23 cellular contexts compared by ENCODE assay signal in genomic region chr21:31257265-31257664, GRCh38.
"Had no signal": no experiment of that assay in that cellular context is flagged by ENCODE, and none has a peak within 500 bp of the region (broad histone marks: within the 10 kb centered on the region; RNA-seq: fewer than 3 reads in every experiment).

No MANE protein-coding gene starts in this region.

- H3K9me3 Mint-ChIP-seq: activated T-cell treated with anti-CD3 and anti-CD28 coated beads, Interleukin-2, amount 50 U/mL, for 24 hours; activated T-helper 1 cell treated with anti-CD3 and anti-CD28 coated beads, Interleukin-12 subunit alpha, Interleukin-12 subunit beta, Interleukin-2, Interleukin-4 antibody, amounts not matched to agents 30 ng/mL and 10 ng/mL and 1 ng/mL, durations not matched to agents 14 hours and 24 hours and 36 hours had no signal

- H3K27me3 Mint-ChIP-seq: activated naive CD8-positive, alpha-beta T cell; activated T-cell treated with anti-CD3 and anti-CD28 coated beads, Interleukin-2, amount 50 U/mL, for 24 hours; T-helper 17 cell had no signal

- H3K4me3 Mint-ChIP-seq: activated CD8-positive, alpha-beta memory T cell treated with anti-CD3 and anti-CD28 coated beads, Interleukin-2, amount 10 ng/mL, durations not matched to agents 7 days and 5 days; activated naive CD8-positive, alpha-beta T cell; activated T-cell treated with anti-CD3 and anti-CD28 coated beads, Interleukin-2, amount 50 U/mL, for 24 hours; activated T-helper 1 cell treated with anti-CD3 and anti-CD28 coated beads, Interleukin-12 subunit alpha, Interleukin-12 subunit beta, Interleukin-2, Interleukin-4 antibody, amounts not matched to agents 30 ng/mL and 10 ng/mL and 1 ng/mL, durations not matched to agents 14 hours and 24 hours and 36 hours; T-helper 17 cell; WTC11 had no signal

- ATAC-seq: activated CD8-positive, alpha-beta memory T cell treated with anti-CD3 and anti-CD28 coated beads, Interleukin-2, amount 10 ng/mL, durations not matched to agents 7 days and 5 days; PC-3; T-helper 17 cell had no signal

- DNase-seq: activated CD4-positive, alpha-beta T cell treated with anti-CD3 and anti-CD28 coated beads for 48 hours; activated CD4-positive, alpha-beta T cell treated with anti-CD3 and anti-CD28 coated beads, Interleukin-2, amount 50 U/mL, for 48 hours; activated CD4-positive, CD25-positive, alpha-beta regulatory T cell treated with anti-CD3 and anti-CD28 coated beads, Interleukin-2, amount 50 U/mL, for 72 hours; activated CD8-positive, alpha-beta memory T cell treated with anti-CD3 and anti-CD28 coated beads, Interleukin-2, amount 10 ng/mL, durations not matched to agents 7 days and 5 days; activated effector memory CD4-positive, alpha-beta T cell treated with Interleukin-2 at 50 U/mL for 16 hours; activated naive CD4-positive, alpha-beta T cell; activated T-cell treated with anti-CD3 and anti-CD28 coated beads, Interleukin-2, amount 50 U/mL, for 24 hours; amygdala; IMR-90; Kasumi-1; KBM-7; NCI-H1105 treated with DMSO at 0.1 percent for 48 hours; NCI-H1436 treated with DMSO at 0.1 percent for 48 hours; NCI-H187; NCI-H2081; NCI-H524; PC-3; SHP77; T-helper 17 cell; T-helper 9 cell had no signal

- H3K27ac Mint-ChIP-seq: activated CD8-positive, alpha-beta memory T cell treated with anti-CD3 and anti-CD28 coated beads, Interleukin-2, amount 10 ng/mL, durations not matched to agents 7 days and 5 days; activated naive CD8-positive, alpha-beta T cell; activated T-cell treated with anti-CD3 and anti-CD28 coated beads, Interleukin-2, amount 50 U/mL, for 24 hours; activated T-helper 1 cell treated with anti-CD3 and anti-CD28 coated beads, Interleukin-12 subunit alpha, Interleukin-12 subunit beta, Interleukin-2, Interleukin-4 antibody, amounts not matched to agents 30 ng/mL and 10 ng/mL and 1 ng/mL, durations not matched to agents 14 hours and 24 hours and 36 hours; T-helper 17 cell had no signal

- H3K4me1 Mint-ChIP-seq: activated CD8-positive, alpha-beta memory T cell treated with anti-CD3 and anti-CD28 coated beads, Interleukin-2, amount 10 ng/mL, durations not matched to agents 7 days and 5 days had no signal

- H3K36me3 Mint-ChIP-seq: activated CD8-positive, alpha-beta memory T cell treated with anti-CD3 and anti-CD28 coated beads, Interleukin-2, amount 10 ng/mL, durations not matched to agents 7 days and 5 days; WTC11 had no signal
